ENCODE assay signal across 8 cellular contexts in genomic region chr14:103520657-103521437, GRCh38. TPM values are rescaled to one million over a fixed set of nuclear protein-coding genes. Genes with fewer than 3 reads are reported as not detected.
DNase-seq lines count a peak whose midpoint lies in the region; ATAC-seq and TF ChIP-seq lines count a peak whose summit lies in the region.

No MANE protein-coding gene starts in this region.

- H3K4me3 Mint-ChIP-seq in activated CD8-positive, alpha-beta T cell treated with anti-CD3 and anti-CD28 coated beads for 36 hours, result peak overlapping the region; percentile 50
- H3K4me3 Mint-ChIP-seq in effector memory CD8-positive, alpha-beta T cell, result peak overlapping the region; percentile 44 to 67

- BruUV-seq in HCT116 (replicated peaks; lab: Mats Ljungman, UMichigan), result no TSS peak

- H2BK12ac ChIP-seq in mesenchymal stem cell (ENCODE audit: low read length in 2 of 2), result no peak overlapping the region

- WGBS in mesenchymal stem cell, result 27% methylated on average over 27 of the region's 66 CpGs

- no peak overlapping the region for H3K27ac Mint-ChIP-seq in activated CD8-positive, alpha-beta T cell treated with anti-CD3 and anti-CD28 coated beads for 36 hours
- H3K27ac Mint-ChIP-seq in effector memory CD8-positive, alpha-beta T cell, result no peak overlapping the region

- H3K79me2 ChIP-seq in HCT116 (ENCODE audit: insufficient read depth, low read length), result peaks cover 16% of the 10 kb centered on the region; the same call in 1 of the 2 replicates

- intact Hi-C loops in HCT116 (cut with micrococcal nuclease), result no loop called here
- intact Hi-C loops in activated CD8-positive, alpha-beta T cell treated with anti-CD3 and anti-CD28 coated beads for 36 hours (cut with micrococcal nuclease), result no loop called here

- H3K4me2 ChIP-seq in HCT116 (ENCODE audit: low read length) (peak overlapping the region; percentile 95), mesenchymal stem cell (ENCODE audit: low read length, poor library complexity, severe bottlenecking) (peak overlapping the region; percentile 42)

- peaks cover 10% of the 10 kb centered on the region for H3K4me1 Mint-ChIP-seq in activated CD8-positive, alpha-beta T cell treated with anti-CD3 and anti-CD28 coated beads for 36 hours (ENCODE audit: low read depth)
- H3K4me1 Mint-ChIP-seq in effector memory CD8-positive, alpha-beta T cell (ENCODE audit: low read depth in 2 of 2), result peaks cover 0 to 11% of the 10 kb centered on the region in 2 donors

- no peaks in the 10 kb centered on the region for H3K79me1 ChIP-seq in mesenchymal stem cell (replicated peaks; ENCODE audit: low read length, poor library complexity, severe bottlenecking)

- peaks cover 13 to 45% of the 10 kb centered on the region in 2 experiments; a peak in 3 of 4 replicates for H3K4me1 ChIP-seq in HCT116 (ENCODE audit: control insufficient read depth in 1 of 2, insufficient read depth in 2 of 2, low read length in 2 of 2)
- peaks cover 61% of the 10 kb centered on the region for H3K4me1 ChIP-seq in mesenchymal stem cell (ENCODE audit: control insufficient read depth, insufficient read depth, low read depth, low read length)

- no peak overlapping the region for H4K91ac ChIP-seq in mesenchymal stem cell (ENCODE audit: low read length)

- H3K4me3 ChIP-seq in HCT116 (replicated peaks in 1 of 2; ENCODE audit: low read depth in 1 of 2, low read length in 2 of 2), result peak overlapping the region; percentile 78 to 83
- peak overlapping the region; percentile 54 to 63 for H3K4me3 ChIP-seq in mesenchymal stem cell (ENCODE audit: insufficient read depth in 1 of 2, low read depth in 1 of 2, low read length in 2 of 2)

- H2AK5ac ChIP-seq in mesenchymal stem cell (ENCODE audit: low read length, severe bottlenecking), result no peak overlapping the region

- peaks cover 0 to 12% of the 10 kb centered on the region in 2 experiments; a peak in 2 of 4 replicates for H3K36me3 ChIP-seq in HCT116 (ENCODE audit: control insufficient read depth in 1 of 2, insufficient read depth in 2 of 2, low read length in 2 of 2)
- H3K36me3 ChIP-seq in mesenchymal stem cell (ENCODE audit: control insufficient read depth in 1 of 2, insufficient read depth in 2 of 2, low read depth in 1 of 2, low read length in 2 of 2), result peaks cover under 1 to 4% of the 10 kb centered on the region in 2 experiments

- no peaks in the 10 kb centered on the region; the same call in 1 of the 2 replicates for H4K20me1 ChIP-seq in HCT116 (ENCODE audit: insufficient read depth)

- H3K18ac ChIP-seq in mesenchymal stem cell (ENCODE audit: low read depth in 1 of 2, low read length in 2 of 2), result peak overlapping the region in 1 of 2 experiments; percentile 29

- no peaks in the 10 kb centered on the region for H3K9me3 Mint-ChIP-seq in activated CD8-positive, alpha-beta T cell treated with anti-CD3 and anti-CD28 coated beads for 36 hours
- no peaks in the 10 kb centered on the region for H3K9me3 Mint-ChIP-seq in effector memory CD8-positive, alpha-beta T cell

- H4K8ac ChIP-seq in mesenchymal stem cell (ENCODE audit: low read length), result no peak overlapping the region

- peak overlapping the region; percentile 56 for H2BK15ac ChIP-seq in mesenchymal stem cell (ENCODE audit: low read depth, poor library complexity, severe bottlenecking)

- no peaks in the 10 kb centered on the region for H3K9me2 ChIP-seq in HCT116 (ENCODE audit: insufficient read depth)

- peaks cover 12% of the 10 kb centered on the region for H3K27me3 Mint-ChIP-seq in activated CD8-positive, alpha-beta T cell treated with anti-CD3 and anti-CD28 coated beads for 36 hours
- no peaks in the 10 kb centered on the region for H3K27me3 Mint-ChIP-seq in effector memory CD8-positive, alpha-beta T cell

- POLR2A ChIA-PET in HCT116 (lab: Charles Lee), result interaction anchor here (0.5 to 3.2 kb wide), 7 partner anchors 8 to 1164 kb away, joined by 3 to 12 read pairs (median 5); partner anchors contain the start of gene TRMT61A
- POLR2A ChIA-PET in activated CD8-positive, alpha-beta T cell treated with anti-CD3 and anti-CD28 coated beads for 36 hours (lab: Charles Lee), result interaction anchor here (0.6 to 1.9 kb wide), 5 partner anchors 9 to 160 kb away, joined by 3 to 9 read pairs (median 4); no protein-coding TSS in a partner anchor

- DNase-seq in CD1c-positive myeloid dendritic cell (ENCODE audit: extremely low spot score) (peak; percentile 89), HCT116 (ENCODE audit: low read depth, low spot score) (peak; percentile 53), NCI-H510A treated with DMSO at 0.1 percent for 48 hours (lab: John Stamatoyannopoulos, UW) (peak; percentile 84), mesenchymal stem cell (peak; percentile 76)
- DNase-seq in activated CD8-positive, alpha-beta T cell treated with anti-CD3 and anti-CD28 coated beads for 36 hours, result peak; percentile 76
- DNase-seq in effector memory CD8-positive, alpha-beta T cell, result peak; percentile 63 to 72 (median 64)
- DNase-seq in stimulated activated CD8-positive, alpha-beta memory T cell treated with anti-CD3 and anti-CD28 coated beads, Interleukin-2, amount 100 ng/mL, for 48 hours (ENCODE audit: low read depth in 2 of 2), result peak; percentile 36 to 40

- RAD21 ChIA-PET in HCT116 (lab: Charles Lee; ENCODE audit: low non-redundant PET in 1 of 2, low total read pairs in 2 of 2, uncharacterized antibody in 2 of 2, unreplicated experiment in 2 of 2), result interaction anchor here (0.5 to 1.1 kb wide), 3 partner anchors 26 to 416 kb away, joined by 3 to 7 read pairs (median 5); no protein-coding TSS in a partner anchor

- no peak overlapping the region for H3K23ac ChIP-seq in mesenchymal stem cell (ENCODE audit: low read length in 2 of 2)

- CTCF ChIA-PET in HCT116 (lab: Charles Lee), result interaction anchor here (0.7 to 3.2 kb wide), 11 partner anchors 8 to 416 kb away, joined by 3 to 20 read pairs (median 5); partner anchors contain the start of gene TRMT61A
- CTCF ChIA-PET in activated CD8-positive, alpha-beta T cell treated with anti-CD3 and anti-CD28 coated beads for 36 hours (lab: Charles Lee), result interaction anchor here (0.8 to 2.7 kb wide), 5 partner anchors 10 to 32 kb away, joined by 4 to 12 read pairs (median 4); no protein-coding TSS in a partner anchor

- ATAC-seq in HCT116 (peak; percentile 57), GM19035 (IDR thresholded peaks at IDR 0.05; ENCODE audit: unreplicated experiment) (no peak)
- ATAC-seq in activated CD8-positive, alpha-beta T cell treated with anti-CD3 and anti-CD28 coated beads for 36 hours, result peak; percentile 72
- peak; percentile 80 for ATAC-seq in effector memory CD8-positive, alpha-beta T cell (replicated peaks)

- H2AFZ ChIP-seq in HCT116 (ENCODE audit: low read depth, low read length, poor library complexity, severe bottlenecking), result no peak overlapping the region
- H2AFZ ChIP-seq in mesenchymal stem cell (ENCODE audit: low read depth, low read length), result peak overlapping the region; percentile 15

- H2BK5ac ChIP-seq in mesenchymal stem cell (ENCODE audit: low read depth, low read length, poor library complexity, severe bottlenecking), result no peak overlapping the region

- H3K27me3 ChIP-seq in HCT116 (ENCODE audit: insufficient read depth, low read length), result no peaks in the 10 kb centered on the region
- peaks cover 10 to 15% of the 10 kb centered on the region in 2 experiments for H3K27me3 ChIP-seq in mesenchymal stem cell (ENCODE audit: control insufficient read depth in 1 of 2, insufficient read depth in 1 of 2, low read length in 2 of 2)

- TF ChIP-seq CTCF in HCT116 (IDR thresholded peaks at IDR 0.05 in 2 of 3, conservative IDR thresholded peaks at IDR 0.05 in 1 of 3; ENCODE audit: borderline replicate concordance in 1 of 3, insufficient read depth in 1 of 3, low read depth in 2 of 3, low read length in 2 of 3), result peak in 2 of 3 experiments; percentile 52 to 66; a peak in 4 of 6 replicates
- peak; percentile 59 for TF ChIP-seq CTCF in activated CD8-positive, alpha-beta T cell treated with anti-CD3 and anti-CD28 coated beads for 36 hours (IDR thresholded peaks at IDR 0.05)

- no peak overlapping the region for H3K4ac ChIP-seq in mesenchymal stem cell (ENCODE audit: low read depth in 1 of 2, low read length in 2 of 2)

- no peak overlapping the region for H3K14ac ChIP-seq in mesenchymal stem cell (ENCODE audit: low read length in 2 of 2)

- H3K9me3 ChIP-seq in HCT116 (ENCODE audit: control insufficient read depth in 1 of 2, insufficient read depth in 1 of 2, low read depth in 1 of 2, low read length in 2 of 2) (no peaks in the 10 kb centered on the region), mesenchymal stem cell (ENCODE audit: control insufficient read depth, low read length) (no peaks in the 10 kb centered on the region)

- no peak overlapping the region for H2BK120ac ChIP-seq in mesenchymal stem cell (ENCODE audit: low read depth, low read length)

- H3K27ac ChIP-seq in HCT116 (ENCODE audit: low read depth, low read length) (peak overlapping the region; percentile 73), mesenchymal stem cell (ENCODE audit: low read length, poor library complexity, severe bottlenecking) (no peak overlapping the region)

- TF ChIP-seq RAD21 in HCT116 (IDR thresholded peaks at IDR 0.05; ENCODE audit: low read depth), result no peak

- H3K9ac ChIP-seq in HCT116 (ENCODE audit: low read length) (peak overlapping the region; percentile 83), mesenchymal stem cell (ENCODE audit: low read length) (peak overlapping the region; percentile 43)

- no peaks in the 10 kb centered on the region for H3K36me3 Mint-ChIP-seq in activated CD8-positive, alpha-beta T cell treated with anti-CD3 and anti-CD28 coated beads for 36 hours (ENCODE audit: low read depth)
- H3K36me3 Mint-ChIP-seq in effector memory CD8-positive, alpha-beta T cell (ENCODE audit: insufficient read depth), result peaks cover 4% of the 10 kb centered on the region

- no peak for TF ChIP-seq POLR2A in HCT116 (IDR thresholded peaks at IDR 0.05; ENCODE audit: borderline replicate concordance, extremely low read depth, insufficient read depth, insufficient read length)

RNA-seq across cellular contexts. Expression of gene CKB, which starts 1.8 kb away (rescaled TPM):
- 605 TPM for total RNA-seq in HCT116 (2021; ENCODE audit: unreplicated experiment)
- 804 and 838 TPM in 2 replicates for polyA plus RNA-seq in HCT116 (2012)
- total RNA-seq in activated CD8-positive, alpha-beta T cell treated with anti-CD3 and anti-CD28 coated beads for 36 hours, result 1 to 10 TPM; 5.8 to 9.1 TPM
- polyA plus RNA-seq in mesenchymal stem cell (2013, experiment 1 of 2), result 46.1 TPM
- polyA plus RNA-seq in mesenchymal stem cell (2013, experiment 2 of 2), result 46.9 TPM

RNA-seq across cellular contexts. Expression of gene TRMT61A, which starts 8.1 kb away (rescaled TPM):
- 14.9 TPM for total RNA-seq in HCT116 (2021; ENCODE audit: unreplicated experiment)
- polyA plus RNA-seq in HCT116 (2012), result 8.4 and 8.5 TPM in 2 replicates
- 1 to 10 TPM; 9.9 TPM for total RNA-seq in activated CD8-positive, alpha-beta T cell treated with anti-CD3 and anti-CD28 coated beads for 36 hours
- polyA plus RNA-seq in mesenchymal stem cell (2013, experiment 1 of 2), result 3.6 TPM
- polyA plus RNA-seq in mesenchymal stem cell (2013, experiment 2 of 2), result 3.8 TPM

RNA-seq across cellular contexts. Expression of gene BAG5, which starts 41.6 kb away (rescaled TPM):
- 27.0 TPM for total RNA-seq in HCT116 (2021; ENCODE audit: unreplicated experiment)
- polyA plus RNA-seq in HCT116 (2012), result 8.0 and 10.5 TPM in 2 replicates
- total RNA-seq in activated CD8-positive, alpha-beta T cell treated with anti-CD3 and anti-CD28 coated beads for 36 hours, result 10 to 100 TPM; 28.8 to 29.6 TPM
- 14.8 TPM for polyA plus RNA-seq in mesenchymal stem cell (2013, experiment 1 of 2)
- polyA plus RNA-seq in mesenchymal stem cell (2013, experiment 2 of 2), result 14.4 TPM

RNA-seq across cellular contexts. Expression of gene COA8, which starts 41.9 kb away (rescaled TPM):
- total RNA-seq in HCT116 (2021; ENCODE audit: unreplicated experiment), result 29.4 TPM
- polyA plus RNA-seq in HCT116 (2012), result 15.6 and 18.0 TPM in 2 replicates
- total RNA-seq in activated CD8-positive, alpha-beta T cell treated with anti-CD3 and anti-CD28 coated beads for 36 hours, result 10 to 100 TPM; 40.3 to 45.6 TPM
- 63.1 TPM for polyA plus RNA-seq in mesenchymal stem cell (2013, experiment 1 of 2)
- polyA plus RNA-seq in mesenchymal stem cell (2013, experiment 2 of 2), result 58.9 TPM

Comparison
In these comparisons a context has a peak if more than half of its experiments do, and no peak if none do; other contexts are left out.
1. DNase-seq: peak in every context shown above with its lines; median percentile 89 in CD1c-positive myeloid dendritic cell; 84 in NCI-H510A treated with DMSO at 0.1 percent for 48 hours; 76 in activated CD8-positive, alpha-beta T cell treated with anti-CD3 and anti-CD28 coated beads for 36 hours; 76 in mesenchymal stem cell; 64 in effector memory CD8-positive, alpha-beta T cell; 53 in HCT116; 38 in stimulated activated CD8-positive, alpha-beta memory T cell treated with anti-CD3 and anti-CD28 coated beads, Interleukin-2, amount 100 ng/mL, for 48 hours.
2. RNA of gene CKB, which starts 1.8 kb away (total RNA-seq): 605 TPM in HCT116 (single experiment); 5.8 to 9.1 TPM in activated CD8-positive, alpha-beta T cell treated with anti-CD3 and anti-CD28 coated beads for 36 hours; every median in the first group is over 10 times any median in the second.